34 cellular contexts compared by ENCODE assay signal in the genomic region with DNA sequence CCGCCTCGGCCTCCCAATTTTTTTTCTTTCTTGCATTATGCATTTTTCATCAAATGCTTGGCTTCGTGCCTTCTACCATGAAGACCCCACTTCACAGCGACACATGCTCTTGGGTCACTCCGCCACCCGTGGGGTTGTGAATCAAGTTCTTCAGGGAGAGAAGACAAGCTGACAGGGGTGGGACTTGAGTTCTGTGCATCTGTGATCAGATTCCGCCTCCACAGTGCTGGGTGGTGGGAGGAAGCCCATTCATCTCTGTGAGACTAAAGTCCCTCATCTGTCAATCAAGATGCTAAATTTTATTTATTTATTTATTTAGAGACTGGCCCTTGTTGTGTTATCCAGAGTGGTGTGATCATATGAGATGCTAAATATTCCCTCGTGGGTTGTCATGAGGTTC.
"Had no signal": no experiment of that assay in that cellular context is flagged by ENCODE, and none has a peak within 500 bp of the region (broad histone marks: within the 10 kb centered on the region; RNA-seq: fewer than 3 reads in every experiment).

No MANE protein-coding gene starts in this region.

- DNase-seq: Karpas-422, Kasumi-1, MG63, MM.1S, MV-4-11, NCI-H1048, NCI-H1092, NCI-H1092 treated with DMSO at 0.1 percent for 48 hours, NCI-H1105, NCI-H1105 treated with DMSO at 0.1 percent for 48 hours, NCI-H1417 treated with DMSO at 0.1 percent for 48 hours, NCI-H1436, NCI-H1436 treated with DMSO at 0.1 percent for 48 hours, NCI-H146, NCI-H1694, NCI-H1694 treated with DMSO at 0.1 percent for 48 hours, NCI-H187, NCI-H187 treated with DMSO at 0.1 percent for 48 hours, NCI-H1930, NCI-H2029, NCI-H2029 treated with DMSO at 0.1 percent for 48 hours, NCI-H2081, NCI-H2081 treated with DMSO at 0.1 percent for 48 hours, NCI-H2107, NCI-H2171, NCI-H2171 treated with DMSO at 0.1 percent for 48 hours, NCI-H2227 treated with DMSO at 0.1 percent for 48 hours, NCI-H226, NCI-H345, NCI-H446, NCI-H446 treated with DMSO at 0.1 percent for 48 hours, NCI-H510A, NCI-H510A treated with DMSO at 0.1 percent for 48 hours, NCI-H524 had no signal
